In the genomic region with DNA sequence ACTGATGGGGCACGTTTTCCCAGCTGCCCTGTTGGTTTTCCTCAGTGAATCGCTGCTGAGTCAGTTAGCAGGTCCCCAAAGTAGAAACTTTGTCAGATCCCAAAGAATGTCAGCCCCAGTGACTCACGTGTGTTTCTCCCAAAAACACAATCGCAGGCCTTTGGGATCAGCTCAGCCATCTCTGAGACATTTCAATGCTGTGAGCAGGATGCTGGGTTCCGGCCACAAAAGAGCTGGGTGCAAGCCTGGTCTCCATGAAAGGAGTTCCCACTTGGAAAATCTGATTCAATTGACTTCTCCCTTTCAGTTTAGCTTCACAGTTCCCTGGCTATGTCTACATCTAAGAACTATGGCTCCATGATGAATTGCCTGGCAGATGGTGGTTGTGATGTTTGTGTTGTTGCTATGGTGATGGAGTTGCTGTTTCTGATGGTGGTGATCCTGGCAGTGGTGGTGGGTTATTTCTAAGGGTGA, we compare ENCODE assay signal across 13 cellular contexts. TPM values are rescaled to one million over a fixed set of nuclear protein-coding genes. Genes with fewer than 3 reads are reported as not detected.
DNase-seq lines count a peak whose midpoint lies in the region; ATAC-seq and TF ChIP-seq lines count a peak whose summit lies in the region.
"Had no signal": no experiment of that assay in that cellular context is flagged by ENCODE, and none has a peak within 500 bp of the region (broad histone marks: within the 10 kb centered on the region; RNA-seq: fewer than 3 reads in every experiment).

No MANE protein-coding gene starts in this region.

- no peaks in the 10 kb centered on the region for H3K36me3 Mint-ChIP-seq in CD4-positive, alpha-beta T cell (ENCODE audit: low read depth)
- H3K36me3 Mint-ChIP-seq in activated CD4-positive, alpha-beta T cell treated with anti-CD3 and anti-CD28 coated beads, Interleukin-2, amount 10 ng/mL, durations not matched to agents 7 days and 5 days (ENCODE audit: low read depth), result no peaks in the 10 kb centered on the region

- CTCF ChIA-PET in CD4-positive, alpha-beta T cell (lab: Charles Lee), result no interaction called here
- CTCF ChIA-PET in activated CD4-positive, alpha-beta T cell treated with anti-CD3 and anti-CD28 coated beads, Interleukin-2, amount 10 ng/mL, durations not matched to agents 7 days and 5 days (lab: Charles Lee), result no interaction called here

- H3K27ac ChIP-seq in CD4-positive, alpha-beta T cell (ENCODE audit: low read depth, low read length), result no peak overlapping the region

- intact Hi-C loops in CD4-positive, alpha-beta T cell (cut with DNase I, micrococcal nuclease), result no loop called here

- no peak overlapping the region for H3K4me3 Mint-ChIP-seq in CD4-positive, alpha-beta T cell
- H3K4me3 Mint-ChIP-seq in activated CD4-positive, alpha-beta T cell treated with anti-CD3 and anti-CD28 coated beads, Interleukin-2, amount 10 ng/mL, durations not matched to agents 7 days and 5 days, result no peak overlapping the region
- H3K4me3 Mint-ChIP-seq: activated naive CD8-positive, alpha-beta T cell treated with anti-CD3 and anti-CD28 coated beads, Interleukin-2, amount 50 U/mL, for 24 hours had no signal

- H3K27ac Mint-ChIP-seq in CD4-positive, alpha-beta T cell, result no peak overlapping the region
- H3K27ac Mint-ChIP-seq in activated CD4-positive, alpha-beta T cell treated with anti-CD3 and anti-CD28 coated beads, Interleukin-2, amount 10 ng/mL, durations not matched to agents 7 days and 5 days, result no peak overlapping the region
- H3K27ac Mint-ChIP-seq: activated naive CD8-positive, alpha-beta T cell treated with anti-CD3 and anti-CD28 coated beads, Interleukin-2, amount 50 U/mL, for 24 hours had no signal

- H3K9me3 ChIP-seq in CD4-positive, alpha-beta T cell (ENCODE audit: control insufficient read depth, low read length), result no peaks in the 10 kb centered on the region

- POLR2A ChIA-PET in CD4-positive, alpha-beta T cell (lab: Charles Lee), result no interaction called here
- POLR2A ChIA-PET in activated CD4-positive, alpha-beta T cell treated with anti-CD3 and anti-CD28 coated beads, Interleukin-2, amount 10 ng/mL, durations not matched to agents 7 days and 5 days (lab: Charles Lee), result no interaction called here

- DNase-seq in EH (ENCODE audit: low read depth) (peak; percentile 99), NCI-H2171 treated with DMSO at 0.1 percent for 48 hours (lab: John Stamatoyannopoulos, UW) (peak; percentile 79), choroid plexus epithelial cell (ENCODE audit: low read depth) (peak; percentile 43), non-pigmented ciliary epithelial cell (ENCODE audit: low read depth) (peak; percentile 73), NCI-H1092 (lab: John Stamatoyannopoulos, UW) (no peak)
- DNase-seq in CD4-positive, alpha-beta T cell, result no peak
- no peak for DNase-seq in activated CD4-positive, alpha-beta T cell treated with anti-CD3 and anti-CD28 coated beads, Interleukin-2, amount 10 ng/mL, durations not matched to agents 7 days and 5 days
- DNase-seq: activated CD4-positive, alpha-beta T cell treated with anti-CD3 and anti-CD28 coated beads, Interleukin-2, amount 50 U/mL, for 1 hour; activated naive CD8-positive, alpha-beta T cell treated with anti-CD3 and anti-CD28 coated beads, Interleukin-2, amount 50 U/mL, for 24 hours; foreskin melanocyte; NCI-H2029 had no signal

- no peak for ATAC-seq in HG03442 (IDR thresholded peaks at IDR 0.05; ENCODE audit: unreplicated experiment)
- no peak for ATAC-seq in CD4-positive, alpha-beta T cell (ENCODE audit: poor library complexity)
- ATAC-seq: activated naive CD8-positive, alpha-beta T cell treated with anti-CD3 and anti-CD28 coated beads, Interleukin-2, amount 50 U/mL, for 24 hours; Right ventricle myocardium inferior had no signal

- H3K4me3 ChIP-seq in choroid plexus epithelial cell (ENCODE audit: low read depth, low read length), result no peak overlapping the region

- no peaks in the 10 kb centered on the region for H3K27me3 ChIP-seq in CD4-positive, alpha-beta T cell (ENCODE audit: control insufficient read depth, insufficient read depth, low read length)

- H3K27me3 Mint-ChIP-seq in CD4-positive, alpha-beta T cell, result no peaks in the 10 kb centered on the region
- H3K27me3 Mint-ChIP-seq in activated CD4-positive, alpha-beta T cell treated with anti-CD3 and anti-CD28 coated beads, Interleukin-2, amount 10 ng/mL, durations not matched to agents 7 days and 5 days, result no peaks in the 10 kb centered on the region
- H3K27me3 Mint-ChIP-seq: activated naive CD8-positive, alpha-beta T cell treated with anti-CD3 and anti-CD28 coated beads, Interleukin-2, amount 50 U/mL, for 24 hours had no signal

- no peak for TF ChIP-seq CTCF in choroid plexus epithelial cell (conservative IDR thresholded peaks at IDR 0.05; ENCODE audit: low read depth, low read length)
- no peak for TF ChIP-seq CTCF in CD4-positive, alpha-beta T cell (IDR thresholded peaks at IDR 0.05)

- H3K9me3 Mint-ChIP-seq in CD4-positive, alpha-beta T cell, result peaks cover 4% of the 10 kb centered on the region
- H3K9me3 Mint-ChIP-seq in activated CD4-positive, alpha-beta T cell treated with anti-CD3 and anti-CD28 coated beads, Interleukin-2, amount 10 ng/mL, durations not matched to agents 7 days and 5 days, result peaks cover 9% of the 10 kb centered on the region

- no peaks in the 10 kb centered on the region for H3K4me1 Mint-ChIP-seq in CD4-positive, alpha-beta T cell (ENCODE audit: low read depth)
- peaks cover 7% of the 10 kb centered on the region for H3K4me1 Mint-ChIP-seq in activated CD4-positive, alpha-beta T cell treated with anti-CD3 and anti-CD28 coated beads, Interleukin-2, amount 10 ng/mL, durations not matched to agents 7 days and 5 days

RNA-seq across cellular contexts. Expression of gene MYEOV, which starts 28.0 kb away (rescaled TPM):
- total RNA-seq in CD4-positive, alpha-beta T cell, result not detected
- total RNA-seq in activated CD4-positive, alpha-beta T cell treated with anti-CD3 and anti-CD28 coated beads, Interleukin-2, amount 10 ng/mL, durations not matched to agents 7 days and 5 days, result not detected
- total RNA-seq: Right ventricle myocardium inferior had no signal

Comparison
In these comparisons a context has a peak if more than half of its experiments do, and no peak if none do; other contexts are left out.
1. DNase-seq: peak in EH (single experiment), NCI-H2171 treated with DMSO at 0.1 percent for 48 hours (single experiment), choroid plexus epithelial cell (single experiment) and non-pigmented ciliary epithelial cell (single experiment); none in NCI-H1092 (single experiment), CD4-positive, alpha-beta T cell (0 of 10) and activated CD4-positive, alpha-beta T cell treated with anti-CD3 and anti-CD28 coated beads, Interleukin-2, amount 10 ng/mL, durations not matched to agents 7 days and 5 days (single experiment).